8 cellular contexts compared by ENCODE assay signal in genomic region chr7:126856691-126857291, GRCh38.
DNase-seq lines count a peak whose midpoint lies in the region; ATAC-seq, FAIRE-seq and TF ChIP-seq lines count a peak whose summit lies in the region.

No MANE protein-coding gene starts in this region.

- no peaks in the 10 kb centered on the region for H3K9me3 ChIP-seq in lower lobe of right lung

- H3K4me3 Mint-ChIP-seq in stimulated activated effector memory CD8-positive, alpha-beta T cell treated with anti-CD3 and anti-CD28 coated beads, Interleukin-12 subunit alpha, Interleukin-12 subunit beta, amount 100 ng/mL, for 72 hours: no peak overlapping the region

- H3K36me3 Mint-ChIP-seq in stimulated activated effector memory CD8-positive, alpha-beta T cell treated with anti-CD3 and anti-CD28 coated beads, Interleukin-12 subunit alpha, Interleukin-12 subunit beta, amount 100 ng/mL, for 72 hours: no peaks in the 10 kb centered on the region

- no peaks in the 10 kb centered on the region for H3K9me3 Mint-ChIP-seq in stimulated activated effector memory CD8-positive, alpha-beta T cell treated with anti-CD3 and anti-CD28 coated beads, Interleukin-12 subunit alpha, Interleukin-12 subunit beta, amount 100 ng/mL, for 72 hours

- intact Hi-C loops in lower lobe of right lung (cut with DNase I): no loop called here

- FAIRE-seq in frontal cortex (lab: Jason Lieb, UNC): no peak

- no peaks in the 10 kb centered on the region for H3K36me3 ChIP-seq in lower lobe of right lung

- TF ChIP-seq CTCF in lower lobe of right lung (IDR thresholded peaks at IDR 0.05): peak; percentile 41

- ATAC-seq in GM18861 (IDR thresholded peaks at IDR 0.05; ENCODE audit: unreplicated experiment) (peak; percentile 80), HG03095 (IDR thresholded peaks at IDR 0.05; ENCODE audit: unreplicated experiment) (peak; percentile 60), lower lobe of right lung (no peak)
- no peak for ATAC-seq in stimulated activated effector memory CD8-positive, alpha-beta T cell treated with anti-CD3 and anti-CD28 coated beads, Interleukin-12 subunit alpha, Interleukin-12 subunit beta, amount 100 ng/mL, for 72 hours

- no peaks in the 10 kb centered on the region for H3K4me1 ChIP-seq in lower lobe of right lung

- peaks cover 4% of the 10 kb centered on the region for H3K27me3 ChIP-seq in lower lobe of right lung (ENCODE audit: low read depth)

- no peak overlapping the region for H3K27ac ChIP-seq in lower lobe of right lung

- H3K4me3 ChIP-seq in lower lobe of right lung: no peak overlapping the region

- H3K4me1 Mint-ChIP-seq in stimulated activated effector memory CD8-positive, alpha-beta T cell treated with anti-CD3 and anti-CD28 coated beads, Interleukin-12 subunit alpha, Interleukin-12 subunit beta, amount 100 ng/mL, for 72 hours: no peaks in the 10 kb centered on the region

- DNase-seq in A172 (ENCODE audit: low spot score) (peak; percentile 19), SW480 (ENCODE audit: low spot score) (peak; percentile 25), lower lobe of right lung (no peak), NCI-H187 (lab: John Stamatoyannopoulos, UW) (no peak), frontal cortex (ENCODE audit: low spot score in 2 of 2) (no peak)
- no peak for DNase-seq in stimulated activated effector memory CD8-positive, alpha-beta T cell treated with anti-CD3 and anti-CD28 coated beads, Interleukin-12 subunit alpha, Interleukin-12 subunit beta, amount 100 ng/mL, for 72 hours (ENCODE audit: low spot score in 2 of 2)

- H3K27ac Mint-ChIP-seq in stimulated activated effector memory CD8-positive, alpha-beta T cell treated with anti-CD3 and anti-CD28 coated beads, Interleukin-12 subunit alpha, Interleukin-12 subunit beta, amount 100 ng/mL, for 72 hours: no peak overlapping the region

Comparison
In these comparisons a context has a peak if more than half of its experiments do, and no peak if none do; other contexts are left out.
1. DNase-seq: peak in A172 (single experiment) and SW480 (single experiment); none in lower lobe of right lung (single experiment), NCI-H187 (0 of 2), frontal cortex (0 of 2) and stimulated activated effector memory CD8-positive, alpha-beta T cell treated with anti-CD3 and anti-CD28 coated beads, Interleukin-12 subunit alpha, Interleukin-12 subunit beta, amount 100 ng/mL, for 72 hours (0 of 2).
2. ATAC-seq: peak in GM18861 (single experiment) and HG03095 (single experiment); none in lower lobe of right lung (0 of 2) and stimulated activated effector memory CD8-positive, alpha-beta T cell treated with anti-CD3 and anti-CD28 coated beads, Interleukin-12 subunit alpha, Interleukin-12 subunit beta, amount 100 ng/mL, for 72 hours (single experiment).